Comparison of ENCODE assay signal across 8 cellular contexts in the genomic region with DNA sequence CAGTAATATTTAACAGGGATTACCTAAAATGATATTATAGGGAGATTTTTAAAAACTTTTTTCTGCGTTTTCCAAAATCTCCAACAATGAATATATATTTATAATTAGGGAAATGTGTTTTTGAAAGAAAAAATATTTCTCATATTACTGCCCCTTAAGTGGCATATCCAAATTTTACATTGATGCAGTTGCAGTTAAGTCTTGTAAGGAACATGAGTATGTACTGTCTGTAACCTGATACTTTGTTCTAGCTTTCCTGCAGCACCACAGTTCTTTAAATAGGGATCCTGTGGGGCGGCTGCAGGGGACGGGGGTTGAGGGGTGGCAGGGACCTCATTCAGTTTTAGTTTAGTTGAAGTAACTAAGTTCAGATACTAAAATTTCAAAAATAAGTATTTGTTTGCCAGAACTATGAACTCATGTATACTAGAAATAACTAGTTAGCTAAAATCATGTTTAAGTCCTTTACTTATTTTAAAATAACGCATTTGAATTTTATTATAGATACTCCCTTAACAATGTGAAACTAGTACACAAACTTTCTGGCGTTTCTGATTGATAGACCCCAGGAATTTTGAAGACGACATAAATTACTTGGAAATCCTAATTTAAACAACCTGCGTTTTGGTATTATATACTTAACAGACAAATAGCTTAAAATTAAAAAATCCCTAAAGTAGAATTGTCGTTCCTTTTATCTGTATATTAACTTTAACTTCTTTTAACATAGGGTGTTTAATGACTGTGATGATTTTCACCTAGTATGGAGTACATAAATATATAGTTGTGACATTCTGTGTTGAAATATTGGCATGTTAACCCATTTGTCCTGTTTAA. TPM values are rescaled to one million over a fixed set of nuclear protein-coding genes. Genes with fewer than 3 reads are reported as not detected.
DNase-seq lines count a peak whose midpoint lies in the region; ATAC-seq and TF ChIP-seq lines count a peak whose summit lies in the region.

No MANE protein-coding gene starts in this region.

- TSS peak; percentile 95 for BruUV-seq in A673 (replicated peaks; lab: Mats Ljungman, UMichigan)

- intact Hi-C loops in A673 (cut with micrococcal nuclease; ENCODE audit: unreplicated experiment): loop anchor here (1.0 kb wide), 1 partner anchor 25 kb away; the partner anchor contains the start of gene FUBP1

- H3K4me1 Mint-ChIP-seq in endodermal cell (peaks cover 11% of the 10 kb centered on the region), mesothelial cell of epicardium (peaks cover 29% of the 10 kb centered on the region)

- H3K9me3 ChIP-seq in A673 (ENCODE audit: low read depth, low read length, poor library complexity, severe bottlenecking) (no peaks in the 10 kb centered on the region), endodermal cell (ENCODE audit: control insufficient read depth, low read length) (no peaks in the 10 kb centered on the region)

- 0 to 19% methylated on average over 2 to 5 of the region's 8 CpGs for WGBS in endodermal cell (ENCODE audit: insufficient coverage in 1 of 2, insufficient read length in 1 of 2), 2 experiments

- H3K9ac ChIP-seq in endodermal cell (ENCODE audit: extremely low read depth, low read length, poor library complexity, severe bottlenecking): peak overlapping the region; percentile 96

- H3K27me3 ChIP-seq in A673 (replicated peaks; ENCODE audit: insufficient read depth, low read depth, low read length, poor library complexity): no peaks in the 10 kb centered on the region
- no peaks in the 10 kb centered on the region for H3K27me3 ChIP-seq in endodermal cell (ENCODE audit: control insufficient read depth, insufficient read depth, low read length, poor library complexity, severe bottlenecking)

- H3K4me3 ChIP-seq in A673 (ENCODE audit: low read depth, low read length, poor library complexity, severe bottlenecking) (peak overlapping the region; percentile 60), endodermal cell (ENCODE audit: low read length) (peak overlapping the region; percentile 85)

- H3K27ac ChIP-seq in A673 (ENCODE audit: low read depth, low read length, poor library complexity, severe bottlenecking) (peak overlapping the region; percentile 99), endodermal cell (ENCODE audit: low read depth, low read length) (peak overlapping the region; percentile 99)

- H3K9me3 Mint-ChIP-seq in endodermal cell: no peaks in the 10 kb centered on the region
- H3K9me3 Mint-ChIP-seq in mesothelial cell of epicardium: no peaks in the 10 kb centered on the region

- H3K36me3 ChIP-seq in A673 (ENCODE audit: insufficient read depth, low read length, poor library complexity, severe bottlenecking) (no peaks in the 10 kb centered on the region), endodermal cell (ENCODE audit: control insufficient read depth, insufficient read depth, low read length) (no peaks in the 10 kb centered on the region)

- ATAC-seq in GM18520 (IDR thresholded peaks at IDR 0.05; ENCODE audit: unreplicated experiment) (peak; percentile 24), HG02973 (IDR thresholded peaks at IDR 0.05; ENCODE audit: unreplicated experiment) (peak; percentile 52)

- CTCF ChIA-PET in A673 (lab: Charles Lee): interaction anchor here (0.6 to 1.8 kb wide), 4 partner anchors 23 to 384 kb away, joined by 3 to 7 read pairs (median 6); partner anchors contain the start of gene FUBP1

- H3K36me3 Mint-ChIP-seq in endodermal cell (ENCODE audit: low read depth): no peaks in the 10 kb centered on the region
- H3K36me3 Mint-ChIP-seq in mesothelial cell of epicardium: no peaks in the 10 kb centered on the region

- TF ChIP-seq CTCF in A673 (conservative IDR thresholded peaks at IDR 0.05; ENCODE audit: low read depth, low read length) (no peak), endodermal cell (conservative IDR thresholded peaks at IDR 0.05) (no peak), mesothelial cell of epicardium (IDR thresholded peaks at IDR 0.05; ENCODE audit: unreplicated experiment) (no peak)

- H3K27ac Mint-ChIP-seq in endodermal cell (peak overlapping the region; percentile 98), mesothelial cell of epicardium (peak overlapping the region; percentile 99)

- peak; percentile 94 for DNase-seq in A673 (ENCODE audit: low spot score)
- DNase-seq in NCI-H510A treated with DMSO at 0.1 percent for 48 hours (lab: John Stamatoyannopoulos, UW): peak; percentile 93
- DNase-seq in activated CD4-positive, alpha-beta T cell treated with anti-CD3 and anti-CD28 coated beads, Interleukin-2, amount 50 U/mL, for 1 hour: peak; percentile 28
- peak; percentile 85 for DNase-seq in endodermal cell
- DNase-seq in mesothelial cell of epicardium (ENCODE audit: low spot score in 2 of 2, unreplicated experiment in 2 of 2): peak in 1 of 2 experiments; percentile 52
- DNase-seq in stromal cell of bone marrow (ENCODE audit: low read depth): peak; percentile 40

- H3K4me3 Mint-ChIP-seq in endodermal cell (peak overlapping the region; percentile 52), mesothelial cell of epicardium (peak overlapping the region; percentile 82)

- H3K27me3 Mint-ChIP-seq in endodermal cell (ENCODE audit: insufficient read depth) (no peaks in the 10 kb centered on the region), mesothelial cell of epicardium (ENCODE audit: low read depth) (no peaks in the 10 kb centered on the region)

- POLR2A ChIA-PET in A673 (lab: Charles Lee; ENCODE audit: low non-redundant PET): interaction anchor here (0.6 to 1.7 kb wide), 6 partner anchors 14 to 281 kb away, joined by 3 to 16 read pairs (median 4); partner anchors contain the start of gene FUBP1

- H3K4me1 ChIP-seq in A673 (ENCODE audit: insufficient read depth, low read length, poor library complexity, severe bottlenecking) (peaks cover 30% of the 10 kb centered on the region), endodermal cell (ENCODE audit: control insufficient read depth, insufficient read depth, low read length) (peaks cover 6% of the 10 kb centered on the region)

RNA-seq across cellular contexts. Expression of gene DNAJB4, which starts 0.6 kb away (rescaled TPM):
- total RNA-seq in A673 (2021): 28.3 and 34.5 TPM in 2 replicates
- total RNA-seq in endodermal cell: 10 to 100 TPM; 16.4 to 38.4 TPM
- polyA plus RNA-seq in endodermal cell (2013, experiment 1 of 2): 18.4 TPM
- 21.3 TPM for polyA plus RNA-seq in endodermal cell (2013, experiment 2 of 2)
- total RNA-seq in mesothelial cell of epicardium: 43.6 to 48.0 TPM (median 47.8 TPM) in 3 replicates

RNA-seq across cellular contexts. Expression of gene FUBP1, which starts 25.2 kb away (rescaled TPM):
- 195 and 213 TPM in 2 replicates for total RNA-seq in A673 (2021)
- total RNA-seq in endodermal cell: 100 to 1,000 TPM; 220 to 242 TPM
- 247 TPM for polyA plus RNA-seq in endodermal cell (2013, experiment 1 of 2)
- 226 TPM for polyA plus RNA-seq in endodermal cell (2013, experiment 2 of 2)
- total RNA-seq in mesothelial cell of epicardium: 287 to 291 TPM (median 288 TPM) in 3 replicates

RNA-seq across cellular contexts. Expression of gene GIPC2, which starts 41.7 kb away (rescaled TPM):
- total RNA-seq in A673 (2021) (0.07 TPM in 1 of 2 replicates, not detected in the other), endodermal cell (1 to 10 TPM in 1 of 2 donors, under 1 TPM in 1; 0.79 to 2.1 TPM), mesothelial cell of epicardium (0.18 to 0.23 TPM (median 0.20 TPM) in 3 replicates)
- 0.14 TPM for polyA plus RNA-seq in endodermal cell (2013, experiment 1 of 2)
- polyA plus RNA-seq in endodermal cell (2013, experiment 2 of 2): not detected
